1 cellular context compared by ENCODE assay signal in the genomic region with DNA sequence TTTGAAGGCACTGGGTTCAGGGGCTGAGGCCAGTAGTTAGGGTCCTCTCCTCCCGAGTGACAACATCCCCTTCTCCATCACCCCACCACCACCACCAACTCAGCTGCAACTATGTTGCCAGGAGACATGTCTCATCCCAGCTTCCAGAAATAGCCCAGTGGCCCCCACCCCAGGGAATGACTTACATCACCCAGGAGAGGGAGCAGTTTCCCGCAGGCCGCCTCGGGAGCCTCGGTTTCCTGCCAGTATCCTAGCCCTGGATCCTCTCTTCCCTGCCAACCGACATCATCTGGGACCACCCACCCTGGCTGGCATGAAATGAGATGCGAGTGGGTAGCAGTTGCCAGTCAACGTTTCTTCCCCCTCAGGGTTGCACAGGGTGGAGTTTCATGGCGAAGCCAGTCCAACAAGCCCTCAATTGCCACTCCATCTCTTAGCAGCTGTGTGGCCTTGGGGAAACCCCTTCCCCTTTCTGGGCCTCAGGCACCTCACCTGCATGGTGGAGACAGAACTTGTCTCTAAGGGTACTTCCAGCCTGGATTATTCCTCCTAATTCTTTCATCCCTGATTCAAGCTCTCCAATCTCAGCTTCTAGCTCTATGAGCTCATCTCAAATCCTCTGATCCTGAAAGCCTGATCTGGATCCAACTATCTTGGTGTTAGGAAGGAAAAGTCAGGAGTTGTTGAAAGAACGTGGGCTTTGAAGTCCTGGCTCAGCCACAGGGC.
TF ChIP-seq lines count a peak whose summit lies in the region.

No MANE protein-coding gene starts in this region.

TF ChIP-seq in HepG2, 621 proteins besides CTCF, POLR2A, EP300 and RAD21 (continued from another document and continues in another):
- TF ChIP-seq, protein P1, sequence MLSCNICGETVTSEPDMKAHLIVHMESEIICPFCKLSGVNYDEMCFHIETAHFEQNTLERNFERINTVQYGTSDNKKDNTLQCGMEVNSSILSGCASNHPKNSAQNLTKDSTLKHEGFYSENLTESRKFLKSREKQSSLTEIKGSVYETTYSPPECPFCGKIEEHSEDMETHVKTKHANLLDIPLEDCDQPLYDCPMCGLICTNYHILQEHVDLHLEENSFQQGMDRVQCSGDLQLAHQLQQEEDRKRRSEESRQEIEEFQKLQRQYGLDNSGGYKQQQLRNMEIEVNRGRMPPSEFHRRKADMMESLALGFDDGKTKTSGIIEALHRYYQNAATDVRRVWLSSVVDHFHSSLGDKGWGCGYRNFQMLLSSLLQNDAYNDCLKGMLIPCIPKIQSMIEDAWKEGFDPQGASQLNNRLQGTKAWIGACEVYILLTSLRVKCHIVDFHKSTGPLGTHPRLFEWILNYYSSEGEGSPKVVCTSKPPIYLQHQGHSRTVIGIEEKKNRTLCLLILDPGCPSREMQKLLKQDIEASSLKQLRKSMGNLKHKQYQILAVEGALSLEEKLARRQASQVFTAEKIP (CRISPR knock-in tag; IDR thresholded peaks at IDR 0.05; ENCODE audit: borderline replicate concordance) = no peak
- TF ChIP-seq GTF2F1 (IDR thresholded peaks at IDR 0.05; ENCODE audit: low read length) (no peak), ZNF207 (IDR thresholded peaks at IDR 0.05; ENCODE audit: borderline replicate concordance) (no peak), SMC3 (IDR thresholded peaks at IDR 0.05; ENCODE audit: low read length) (peak; percentile 37; the same call in 1 of the 2 replicates), ZNF615 (CRISPR knock-in tag; IDR thresholded peaks at IDR 0.05; ENCODE audit: borderline replicate concordance) (no peak), ZNF777 (CRISPR knock-in tag; IDR thresholded peaks at IDR 0.05) (no peak), MIER2 (CRISPR knock-in tag; IDR thresholded peaks at IDR 0.05) (no peak), NCOA2 (CRISPR knock-in tag; IDR thresholded peaks at IDR 0.05) (no peak), RFXAP (CRISPR knock-in tag; IDR thresholded peaks at IDR 0.05; ENCODE audit: borderline replicate concordance) (no peak), ZNF564 (CRISPR knock-in tag; IDR thresholded peaks at IDR 0.05) (no peak), ZNF501 (CRISPR knock-in tag; IDR thresholded peaks at IDR 0.05) (no peak), SMARCC2 (IDR thresholded peaks at IDR 0.05) (no peak), THYN1 (CRISPR knock-in tag; IDR thresholded peaks at IDR 0.05; ENCODE audit: borderline replicate concordance, low read depth) (no peak), JUNB (CRISPR knock-in tag; IDR thresholded peaks at IDR 0.05; ENCODE audit: borderline replicate concordance) (no peak), ZFP37 (CRISPR knock-in tag; IDR thresholded peaks at IDR 0.05; ENCODE audit: borderline replicate concordance) (0 out of 2 replicates have a peak, but pooled peaks have one; percentile 15), ZNF557 (CRISPR knock-in tag; IDR thresholded peaks at IDR 0.05) (no peak), ZZZ3 (CRISPR knock-in tag; IDR thresholded peaks at IDR 0.05; ENCODE audit: borderline replicate concordance) (no peak), KLF12 (CRISPR knock-in tag; IDR thresholded peaks at IDR 0.05; ENCODE audit: borderline replicate concordance) (no peak), SP1 (IDR thresholded peaks at IDR 0.05) (no peak), SP1 (CRISPR knock-in tag; IDR thresholded peaks at IDR 0.05) (no peak), ZNF251 (CRISPR knock-in tag; IDR thresholded peaks at IDR 0.05) (no peak), ZSCAN20 (CRISPR knock-in tag; IDR thresholded peaks at IDR 0.05; ENCODE audit: borderline replicate concordance) (no peak), SIN3B (IDR thresholded peaks at IDR 0.05; ENCODE audit: low read length) (no peak), HNRNPL (IDR thresholded peaks at IDR 0.05; ENCODE audit: low read depth, low read length) (0 out of 2 replicates have a peak, but pooled peaks have one; percentile 30), BCL6 (CRISPR knock-in tag; IDR thresholded peaks at IDR 0.05) (no peak), TBP (CRISPR knock-in tag; IDR thresholded peaks at IDR 0.05) (no peak), ELF3 (CRISPR knock-in tag; IDR thresholded peaks at IDR 0.05) (no peak)
- TF ChIP-seq, protein P2, sequence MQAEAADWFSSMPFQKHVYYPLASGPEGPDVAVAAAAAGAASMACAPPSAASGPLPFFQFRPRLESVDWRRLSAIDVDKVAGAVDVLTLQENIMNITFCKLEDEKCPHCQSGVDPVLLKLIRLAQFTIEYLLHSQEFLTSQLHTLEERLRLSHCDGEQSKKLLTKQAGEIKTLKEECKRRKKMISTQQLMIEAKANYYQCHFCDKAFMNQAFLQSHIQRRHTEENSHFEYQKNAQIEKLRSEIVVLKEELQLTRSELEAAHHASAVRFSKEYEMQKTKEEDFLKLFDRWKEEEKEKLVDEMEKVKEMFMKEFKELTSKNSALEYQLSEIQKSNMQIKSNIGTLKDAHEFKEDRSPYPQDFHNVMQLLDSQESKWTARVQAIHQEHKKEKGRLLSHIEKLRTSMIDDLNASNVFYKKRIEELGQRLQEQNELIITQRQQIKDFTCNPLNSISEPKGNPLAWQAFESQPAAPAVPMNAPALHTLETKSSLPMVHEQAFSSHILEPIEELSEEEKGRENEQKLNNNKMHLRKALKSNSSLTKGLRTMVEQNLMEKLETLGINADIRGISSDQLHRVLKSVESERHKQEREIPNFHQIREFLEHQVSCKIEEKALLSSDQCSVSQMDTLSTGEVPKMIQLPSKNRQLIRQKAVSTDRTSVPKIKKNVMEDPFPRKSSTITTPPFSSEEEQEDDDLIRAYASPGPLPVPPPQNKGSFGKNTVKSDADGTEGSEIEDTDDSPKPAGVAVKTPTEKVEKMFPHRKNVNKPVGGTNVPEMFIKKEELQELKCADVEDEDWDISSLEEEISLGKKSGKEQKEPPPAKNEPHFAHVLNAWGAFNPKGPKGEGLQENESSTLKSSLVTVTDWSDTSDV (CRISPR knock-in tag; IDR thresholded peaks at IDR 0.05) = no peak
- TF ChIP-seq, protein P3, sequence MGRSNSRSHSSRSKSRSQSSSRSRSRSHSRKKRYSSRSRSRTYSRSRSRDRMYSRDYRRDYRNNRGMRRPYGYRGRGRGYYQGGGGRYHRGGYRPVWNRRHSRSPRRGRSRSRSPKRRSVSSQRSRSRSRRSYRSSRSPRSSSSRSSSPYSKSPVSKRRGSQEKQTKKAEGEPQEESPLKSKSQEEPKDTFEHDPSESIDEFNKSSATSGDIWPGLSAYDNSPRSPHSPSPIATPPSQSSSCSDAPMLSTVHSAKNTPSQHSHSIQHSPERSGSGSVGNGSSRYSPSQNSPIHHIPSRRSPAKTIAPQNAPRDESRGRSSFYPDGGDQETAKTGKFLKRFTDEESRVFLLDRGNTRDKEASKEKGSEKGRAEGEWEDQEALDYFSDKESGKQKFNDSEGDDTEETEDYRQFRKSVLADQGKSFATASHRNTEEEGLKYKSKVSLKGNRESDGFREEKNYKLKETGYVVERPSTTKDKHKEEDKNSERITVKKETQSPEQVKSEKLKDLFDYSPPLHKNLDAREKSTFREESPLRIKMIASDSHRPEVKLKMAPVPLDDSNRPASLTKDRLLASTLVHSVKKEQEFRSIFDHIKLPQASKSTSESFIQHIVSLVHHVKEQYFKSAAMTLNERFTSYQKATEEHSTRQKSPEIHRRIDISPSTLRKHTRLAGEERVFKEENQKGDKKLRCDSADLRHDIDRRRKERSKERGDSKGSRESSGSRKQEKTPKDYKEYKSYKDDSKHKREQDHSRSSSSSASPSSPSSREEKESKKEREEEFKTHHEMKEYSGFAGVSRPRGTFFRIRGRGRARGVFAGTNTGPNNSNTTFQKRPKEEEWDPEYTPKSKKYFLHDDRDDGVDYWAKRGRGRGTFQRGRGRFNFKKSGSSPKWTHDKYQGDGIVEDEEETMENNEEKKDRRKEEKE (IDR thresholded peaks at IDR 0.05) = no peak
- TF ChIP-seq, protein P4, sequence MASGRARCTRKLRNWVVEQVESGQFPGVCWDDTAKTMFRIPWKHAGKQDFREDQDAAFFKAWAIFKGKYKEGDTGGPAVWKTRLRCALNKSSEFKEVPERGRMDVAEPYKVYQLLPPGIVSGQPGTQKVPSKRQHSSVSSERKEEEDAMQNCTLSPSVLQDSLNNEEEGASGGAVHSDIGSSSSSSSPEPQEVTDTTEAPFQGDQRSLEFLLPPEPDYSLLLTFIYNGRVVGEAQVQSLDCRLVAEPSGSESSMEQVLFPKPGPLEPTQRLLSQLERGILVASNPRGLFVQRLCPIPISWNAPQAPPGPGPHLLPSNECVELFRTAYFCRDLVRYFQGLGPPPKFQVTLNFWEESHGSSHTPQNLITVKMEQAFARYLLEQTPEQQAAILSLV (CRISPR knock-in tag; IDR thresholded peaks at IDR 0.05; ENCODE audit: borderline replicate concordance) = 0 out of 2 replicates have a peak, but pooled peaks have one; percentile 45
- TF ChIP-seq, protein P5, sequence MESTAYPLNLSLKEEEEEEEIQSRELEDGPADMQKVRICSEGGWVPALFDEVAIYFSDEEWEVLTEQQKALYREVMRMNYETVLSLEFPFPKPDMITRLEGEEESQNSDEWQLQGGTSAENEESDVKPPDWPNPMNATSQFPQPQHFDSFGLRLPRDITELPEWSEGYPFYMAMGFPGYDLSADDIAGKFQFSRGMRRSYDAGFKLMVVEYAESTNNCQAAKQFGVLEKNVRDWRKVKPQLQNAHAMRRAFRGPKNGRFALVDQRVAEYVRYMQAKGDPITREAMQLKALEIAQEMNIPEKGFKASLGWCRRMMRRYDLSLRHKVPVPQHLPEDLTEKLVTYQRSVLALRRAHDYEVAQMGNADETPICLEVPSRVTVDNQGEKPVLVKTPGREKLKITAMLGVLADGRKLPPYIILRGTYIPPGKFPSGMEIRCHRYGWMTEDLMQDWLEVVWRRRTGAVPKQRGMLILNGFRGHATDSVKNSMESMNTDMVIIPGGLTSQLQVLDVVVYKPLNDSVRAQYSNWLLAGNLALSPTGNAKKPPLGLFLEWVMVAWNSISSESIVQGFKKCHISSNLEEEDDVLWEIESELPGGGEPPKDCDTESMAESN (CRISPR knock-in tag; conservative IDR thresholded peaks at IDR 0.05) = 0 out of 2 replicates have a peak, but pooled peaks have one; percentile 52
- TF ChIP-seq, protein P6, sequence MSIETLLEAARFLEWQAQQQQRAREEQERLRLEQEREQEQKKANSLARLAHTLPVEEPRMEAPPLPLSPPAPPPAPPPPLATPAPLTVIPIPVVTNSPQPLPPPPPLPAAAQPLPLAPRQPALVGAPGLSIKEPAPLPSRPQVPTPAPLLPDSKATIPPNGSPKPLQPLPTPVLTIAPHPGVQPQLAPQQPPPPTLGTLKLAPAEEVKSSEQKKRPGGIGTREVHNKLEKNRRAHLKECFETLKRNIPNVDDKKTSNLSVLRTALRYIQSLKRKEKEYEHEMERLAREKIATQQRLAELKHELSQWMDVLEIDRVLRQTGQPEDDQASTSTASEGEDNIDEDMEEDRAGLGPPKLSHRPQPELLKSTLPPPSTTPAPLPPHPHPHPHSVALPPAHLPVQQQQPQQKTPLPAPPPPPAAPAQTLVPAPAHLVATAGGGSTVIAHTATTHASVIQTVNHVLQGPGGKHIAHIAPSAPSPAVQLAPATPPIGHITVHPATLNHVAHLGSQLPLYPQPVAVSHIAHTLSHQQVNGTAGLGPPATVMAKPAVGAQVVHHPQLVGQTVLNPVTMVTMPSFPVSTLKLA (IDR thresholded peaks at IDR 0.05) = no peak
- TF ChIP-seq, protein P7, sequence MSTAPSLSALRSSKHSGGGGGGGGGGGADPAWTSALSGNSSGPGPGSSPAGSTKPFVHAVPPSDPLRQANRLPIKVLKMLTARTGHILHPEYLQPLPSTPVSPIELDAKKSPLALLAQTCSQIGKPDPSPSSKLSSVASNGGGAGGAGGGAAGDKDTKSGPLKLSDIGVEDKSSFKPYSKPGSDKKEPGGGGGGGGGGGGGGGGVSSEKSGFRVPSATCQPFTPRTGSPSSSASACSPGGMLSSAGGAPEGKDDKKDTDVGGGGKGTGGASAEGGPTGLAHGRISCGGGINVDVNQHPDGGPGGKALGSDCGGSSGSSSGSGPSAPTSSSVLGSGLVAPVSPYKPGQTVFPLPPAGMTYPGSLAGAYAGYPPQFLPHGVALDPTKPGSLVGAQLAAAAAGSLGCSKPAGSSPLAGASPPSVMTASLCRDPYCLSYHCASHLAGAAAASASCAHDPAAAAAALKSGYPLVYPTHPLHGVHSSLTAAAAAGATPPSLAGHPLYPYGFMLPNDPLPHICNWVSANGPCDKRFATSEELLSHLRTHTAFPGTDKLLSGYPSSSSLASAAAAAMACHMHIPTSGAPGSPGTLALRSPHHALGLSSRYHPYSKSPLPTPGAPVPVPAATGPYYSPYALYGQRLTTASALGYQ (CRISPR knock-in tag; IDR thresholded peaks at IDR 0.05) = no peak
- TF ChIP-seq, protein P8, sequence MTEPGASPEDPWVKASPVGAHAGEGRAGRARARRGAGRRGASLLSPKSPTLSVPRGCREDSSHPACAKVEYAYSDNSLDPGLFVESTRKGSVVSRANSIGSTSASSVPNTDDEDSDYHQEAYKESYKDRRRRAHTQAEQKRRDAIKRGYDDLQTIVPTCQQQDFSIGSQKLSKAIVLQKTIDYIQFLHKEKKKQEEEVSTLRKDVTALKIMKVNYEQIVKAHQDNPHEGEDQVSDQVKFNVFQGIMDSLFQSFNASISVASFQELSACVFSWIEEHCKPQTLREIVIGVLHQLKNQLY (CRISPR knock-in tag; IDR thresholded peaks at IDR 0.05) = no peak
- TF ChIP-seq, protein P9, sequence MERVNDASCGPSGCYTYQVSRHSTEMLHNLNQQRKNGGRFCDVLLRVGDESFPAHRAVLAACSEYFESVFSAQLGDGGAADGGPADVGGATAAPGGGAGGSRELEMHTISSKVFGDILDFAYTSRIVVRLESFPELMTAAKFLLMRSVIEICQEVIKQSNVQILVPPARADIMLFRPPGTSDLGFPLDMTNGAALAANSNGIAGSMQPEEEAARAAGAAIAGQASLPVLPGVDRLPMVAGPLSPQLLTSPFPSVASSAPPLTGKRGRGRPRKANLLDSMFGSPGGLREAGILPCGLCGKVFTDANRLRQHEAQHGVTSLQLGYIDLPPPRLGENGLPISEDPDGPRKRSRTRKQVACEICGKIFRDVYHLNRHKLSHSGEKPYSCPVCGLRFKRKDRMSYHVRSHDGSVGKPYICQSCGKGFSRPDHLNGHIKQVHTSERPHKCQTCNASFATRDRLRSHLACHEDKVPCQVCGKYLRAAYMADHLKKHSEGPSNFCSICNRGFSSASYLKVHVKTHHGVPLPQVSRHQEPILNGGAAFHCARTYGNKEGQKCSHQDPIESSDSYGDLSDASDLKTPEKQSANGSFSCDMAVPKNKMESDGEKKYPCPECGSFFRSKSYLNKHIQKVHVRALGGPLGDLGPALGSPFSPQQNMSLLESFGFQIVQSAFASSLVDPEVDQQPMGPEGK (CRISPR knock-in tag; IDR thresholded peaks at IDR 0.05) = peak; percentile 94
